ENCODE assay signal across 12 cellular contexts in genomic region chr1:33008051-33008914, GRCh38. TPM values are rescaled to one million over a fixed set of nuclear protein-coding genes. Genes with fewer than 3 reads are reported as not detected.
A peak's percentile ranks its signal among the peaks of the same experiment; 100 is the strongest.
DNase-seq lines count a peak whose midpoint lies in the region; ATAC-seq, FAIRE-seq and TF ChIP-seq lines count a peak whose summit lies in the region.
"Had no signal": no experiment of that assay in that cellular context is flagged by ENCODE, and none has a peak within 500 bp of the region (broad histone marks: within the 10 kb centered on the region; RNA-seq: fewer than 3 reads in every experiment).

No MANE protein-coding gene starts in this region.

- peak; percentile 25 for DNase-seq in AG10803 (ENCODE audit: low read depth)
- DNase-seq in NCI-H2029 (lab: John Stamatoyannopoulos, UW), result peak; percentile 90
- peak; percentile 92 for DNase-seq in bronchial epithelial cell (ENCODE audit: low read depth)
- no peak for DNase-seq in activated CD4-positive, alpha-beta T cell treated with anti-CD3 and anti-CD28 coated beads, Interleukin-2, amount 50 U/mL, for 4 hours
- DNase-seq in stimulated activated CD4-positive, alpha-beta T cell treated with anti-CD3 and anti-CD28 coated beads, Interleukin-15, amount 100 ng/mL, for 24 hours, result no peak
- DNase-seq: activated CD8-positive, alpha-beta memory T cell treated with anti-CD3 and anti-CD28 coated beads for 24 hours; amniotic stem cell; NCI-H748 treated with DMSO at 0.1 percent for 48 hours had no signal

- H3K4me3 ChIP-seq in AG10803 (ENCODE audit: low read length) (no peak overlapping the region), bronchial epithelial cell (ENCODE audit: low read depth, low read length) (no peak overlapping the region), mesodermal cell (ENCODE audit: extremely low read depth, insufficient read depth, low read length, poor library complexity, severe bottlenecking) (no peak overlapping the region)

- 92 to 98% methylated on average over 8 to 12 of the region's 13 CpGs for WGBS in mesodermal cell (ENCODE audit: insufficient coverage in 2 of 2), 2 experiments

- FAIRE-seq in bronchial epithelial cell (lab: Jason Lieb, UNC), result peak; percentile 64
- FAIRE-seq: endothelial cell of umbilical vein had no signal

- peak overlapping the region; percentile 41 for H3K27ac ChIP-seq in mesodermal cell (ENCODE audit: low read depth, low read length, severe bottlenecking)

- ATAC-seq in GM19328 (IDR thresholded peaks at IDR 0.05; ENCODE audit: unreplicated experiment), result no peak
- ATAC-seq in GM18907 (IDR thresholded peaks at IDR 0.05; ENCODE audit: unreplicated experiment), result no peak

- peaks cover 14% of the 10 kb centered on the region for H3K36me3 ChIP-seq in bronchial epithelial cell (ENCODE audit: control insufficient read depth, insufficient read depth, low read length)
- H3K36me3 ChIP-seq in mesodermal cell (ENCODE audit: control insufficient read depth, insufficient read depth, low read length), result peaks cover 49% of the 10 kb centered on the region

- no peaks in the 10 kb centered on the region for H3K9me3 ChIP-seq in mesodermal cell (ENCODE audit: control insufficient read depth, low read length)

- H3K27me3 ChIP-seq in bronchial epithelial cell (ENCODE audit: control insufficient read depth, insufficient read depth, low read length), result no peaks in the 10 kb centered on the region

- peaks cover 45% of the 10 kb centered on the region for H3K4me1 ChIP-seq in mesodermal cell (ENCODE audit: control insufficient read depth, insufficient read depth, low read length, poor library complexity, severe bottlenecking)

- TF ChIP-seq CTCF in AG10803 (conservative IDR thresholded peaks at IDR 0.05; ENCODE audit: low read length) (no peak), bronchial epithelial cell (IDR thresholded peaks at IDR 0.05; ENCODE audit: insufficient read depth, low read length, severe bottlenecking) (no peak)

RNA-seq across cellular contexts. Expression of gene AK2, which starts 28.4 kb away (rescaled TPM):
- total RNA-seq in bronchial epithelial cell, result 81.9 and 173 TPM in 2 replicates
- 79.2 TPM for polyA plus RNA-seq in mesodermal cell (2013, experiment 1 of 2)
- polyA plus RNA-seq in mesodermal cell (2013, experiment 2 of 2), result 68.7 TPM

RNA-seq across cellular contexts. Expression of gene RNF19B, which starts 43.7 kb away (rescaled TPM):
- total RNA-seq in bronchial epithelial cell, result 19.2 and 32.6 TPM in 2 replicates
- 13.0 TPM for polyA plus RNA-seq in mesodermal cell (2013, experiment 1 of 2)
- polyA plus RNA-seq in mesodermal cell (2013, experiment 2 of 2), result 11.7 TPM

Comparison
In these comparisons a context has a peak if more than half of its experiments do, and no peak if none do; other contexts are left out.
1. DNase-seq: peak in AG10803 (single experiment), NCI-H2029 (single experiment) and bronchial epithelial cell (single experiment); none in activated CD4-positive, alpha-beta T cell treated with anti-CD3 and anti-CD28 coated beads, Interleukin-2, amount 50 U/mL, for 4 hours (0 of 2) and stimulated activated CD4-positive, alpha-beta T cell treated with anti-CD3 and anti-CD28 coated beads, Interleukin-15, amount 100 ng/mL, for 24 hours (single experiment).